In the genomic region with DNA sequence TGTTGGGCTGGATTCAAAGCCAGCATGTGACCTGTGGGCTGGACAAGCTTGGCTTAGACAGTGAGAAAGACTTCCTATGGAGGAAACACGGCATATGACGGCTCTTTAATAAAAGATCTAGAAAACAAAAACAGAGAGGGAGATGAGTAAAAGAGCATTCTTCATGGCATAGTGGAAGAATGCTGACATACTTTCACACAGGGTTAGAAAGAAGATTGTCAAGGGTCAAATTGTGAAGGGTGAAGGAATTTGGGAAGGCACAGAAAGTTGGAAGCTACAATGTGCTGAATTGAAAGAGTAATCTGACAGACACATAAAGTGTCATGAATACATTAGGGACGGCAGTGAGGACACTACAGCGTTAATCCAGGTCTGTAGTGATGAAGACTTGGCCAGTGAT, we compare ENCODE assay signal across 9 cellular contexts.
DNase-seq lines count a peak whose midpoint lies in the region; ATAC-seq and TF ChIP-seq lines count a peak whose summit lies in the region.
"Had no signal": no experiment of that assay in that cellular context is flagged by ENCODE, and none has a peak within 500 bp of the region (broad histone marks: within the 10 kb centered on the region; RNA-seq: fewer than 3 reads in every experiment).

No MANE protein-coding gene starts in this region.

- no peaks in the 10 kb centered on the region for H3K36me3 ChIP-seq in ACC112 (ENCODE audit: insufficient read depth, low read length)
- H3K36me3 ChIP-seq in mucosa of descending colon (ENCODE audit: low read depth): no peaks in the 10 kb centered on the region

- H3K4me3 ChIP-seq in ACC112 (ENCODE audit: low read depth, low read length): peak overlapping the region; percentile 71
- H3K4me3 ChIP-seq in coronary artery: peak overlapping the region; percentile 38
- H3K4me3 ChIP-seq in mucosa of descending colon: no peak overlapping the region
- H3K4me3 ChIP-seq in lower leg skin (ENCODE audit: low read depth, poor library complexity, severe bottlenecking): no peak overlapping the region

- H3K27ac ChIP-seq in ACC112 (ENCODE audit: low read depth, low read length): peak overlapping the region; percentile 58
- H3K27ac ChIP-seq in coronary artery: peak overlapping the region; percentile 28 to 70

- ATAC-seq in HG02610 (IDR thresholded peaks at IDR 0.05; ENCODE audit: unreplicated experiment) (peak; percentile 8), mucosa of descending colon (peak; percentile 10)

- H3K27me3 ChIP-seq in ACC112 (ENCODE audit: insufficient read depth, low read length): no peaks in the 10 kb centered on the region

- H3K4me1 ChIP-seq in ACC112 (ENCODE audit: control insufficient read depth, insufficient read depth, low read length, unreplicated experiment) (peaks cover 20% of the 10 kb centered on the region), mucosa of descending colon (ENCODE audit: low read depth) (peaks cover 14% of the 10 kb centered on the region)

- TF ChIP-seq CTCF in coronary artery (IDR thresholded peaks at IDR 0.05): no peak
- no peak for TF ChIP-seq CTCF in mucosa of descending colon (IDR thresholded peaks at IDR 0.05)
- TF ChIP-seq CTCF in lower leg skin (IDR thresholded peaks at IDR 0.05): no peak
- TF ChIP-seq CTCF in GM20000 (IDR thresholded peaks at IDR 0.05; ENCODE audit: extremely low read depth, missing control alignments): no peak

- DNase-seq in coronary artery (ENCODE audit: low spot score): no peak
- no peak for DNase-seq in mucosa of descending colon
- DNase-seq in lower leg skin (ENCODE audit: low spot score in 2 of 2): no peak
- DNase-seq in C1 segment of cervical spinal cord (lab: John Stamatoyannopoulos, UW): no peak
- no peak for DNase-seq in GM20000 (ENCODE audit: low spot score)
- DNase-seq in NCI-H524 treated with DMSO at 0.1 percent for 48 hours (lab: John Stamatoyannopoulos, UW): no peak
- DNase-seq: H9 had no signal

- H2AFZ ChIP-seq in ACC112 (ENCODE audit: low read length, unreplicated experiment): peak overlapping the region; percentile 39

- no peaks in the 10 kb centered on the region for H3K79me2 ChIP-seq in ACC112 (ENCODE audit: control insufficient read depth, insufficient read depth, low read length, unreplicated experiment)

- intact Hi-C loops in mucosa of descending colon (cut with DNase I, micrococcal nuclease): loop anchor here (2.0 to 10.0 kb wide), 3 partner anchors 109 to 410 kb away; partner anchors contain the start of gene DUSP6 (in 1 of the 2)
- intact Hi-C loops in lower leg skin (cut with DNase I; ENCODE audit: low total_unique reads): no loop called here

- TF ChIP-seq POLR2A in lower leg skin (IDR thresholded peaks at IDR 0.05): no peak

- WGBS in lower leg skin, 2 donors: 65 to 68% methylated on average over 4 of the region's 4 CpGs

- H3K9me3 ChIP-seq in mucosa of descending colon: no peaks in the 10 kb centered on the region

Comparison
In these comparisons a context has a peak if more than half of its experiments do, and no peak if none do; other contexts are left out.
1. H3K4me3 ChIP-seq: peak in ACC112 (single experiment) and coronary artery (single experiment); none in mucosa of descending colon (single experiment) and lower leg skin (single experiment).